20 cellular contexts compared by ENCODE assay signal in the genomic region with DNA sequence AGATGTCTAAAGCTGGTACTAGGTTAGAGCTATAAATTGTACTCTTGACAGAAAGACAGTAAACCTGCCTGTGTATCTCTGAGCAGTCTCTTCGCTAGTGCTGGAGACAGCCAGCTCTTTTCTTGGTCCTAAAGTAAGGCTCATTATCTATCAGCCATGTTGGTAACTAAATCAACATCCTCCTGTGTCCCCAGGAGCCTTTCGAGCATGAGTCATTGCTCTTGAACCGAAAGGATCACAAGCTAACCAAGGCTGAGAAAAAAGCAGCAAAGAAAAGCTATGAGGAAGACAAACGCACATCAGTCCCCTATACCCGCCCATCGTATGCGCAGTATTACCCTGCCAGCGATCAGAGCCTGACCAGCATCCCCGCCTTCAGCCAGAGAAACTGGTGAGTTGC. TPM values are rescaled to one million over a fixed set of nuclear protein-coding genes. Genes with fewer than 3 reads are reported as not detected.
DNase-seq lines count a peak whose midpoint lies in the region.
"Had no signal": no experiment of that assay in that cellular context is flagged by ENCODE, and none has a peak within 500 bp of the region (broad histone marks: within the 10 kb centered on the region; RNA-seq: fewer than 3 reads in every experiment).

No MANE protein-coding gene starts in this region.

- DNase-seq in HT1080 (ENCODE audit: low read depth) = peak; percentile 46
- peak in 5 of 61 donors; percentile 2 to 10 (median 7) for DNase-seq in caudate nucleus (lab: John Stamatoyannopoulos, UW)
- DNase-seq in mesenchymal stem cell = no peak
- no peak for DNase-seq in AG20443 (ENCODE audit: low spot score)
- DNase-seq in NCI-H510A treated with DMSO at 0.1 percent for 48 hours (lab: John Stamatoyannopoulos, UW) = no peak
- no peak for DNase-seq in GM19238 (ENCODE audit: insufficient read length, low spot score)
- no peak for DNase-seq in SW480 (ENCODE audit: low spot score)
- DNase-seq: CD4-positive, alpha-beta T cell; COR-L47; DMS 273 treated with DMSO at 0.1 percent for 48 hours; H7; NCI-H1694; NCI-H2081; NCI-H2171; NCI-H526; OCI-M1; SJCRH30; T-helper 1 cell had no signal

- H3K27me3 ChIP-seq in ACC112 (ENCODE audit: insufficient read depth, low read length) (no peaks in the 10 kb centered on the region), mesenchymal stem cell (ENCODE audit: control insufficient read depth in 1 of 2, insufficient read depth in 1 of 2, low read length in 2 of 2) (no peaks in the 10 kb centered on the region)
- H3K27me3 ChIP-seq: SJCRH30 had no signal

- H3K4ac ChIP-seq in mesenchymal stem cell (ENCODE audit: low read depth in 1 of 2, low read length in 2 of 2) = no peak overlapping the region

- H2BK5ac ChIP-seq in mesenchymal stem cell (ENCODE audit: low read depth, low read length, poor library complexity, severe bottlenecking) = no peak overlapping the region

- no peak overlapping the region for H3K4me2 ChIP-seq in mesenchymal stem cell (ENCODE audit: low read length, poor library complexity, severe bottlenecking)
- H3K4me2 ChIP-seq: A549 had no signal

- no peaks in the 10 kb centered on the region for H3K9me3 ChIP-seq in mesenchymal stem cell (ENCODE audit: control insufficient read depth, low read length)
- H3K9me3 ChIP-seq: A549 had no signal

- H3K4me1 ChIP-seq in ACC112 (ENCODE audit: control insufficient read depth, insufficient read depth, low read length, unreplicated experiment) = peaks cover 5% of the 10 kb centered on the region
- no peaks in the 10 kb centered on the region for H3K4me1 ChIP-seq in mesenchymal stem cell (ENCODE audit: control insufficient read depth, insufficient read depth, low read depth, low read length)
- H3K4me1 ChIP-seq: A549, SJCRH30 had no signal

- no peak overlapping the region for H3K4me3 ChIP-seq in ACC112 (ENCODE audit: low read depth, low read length)
- H3K4me3 ChIP-seq in mesenchymal stem cell (ENCODE audit: insufficient read depth in 1 of 2, low read depth in 1 of 2, low read length in 2 of 2) = no peak overlapping the region
- H3K4me3 ChIP-seq: A549, SJCRH30 had no signal

- no peak overlapping the region for H2AFZ ChIP-seq in ACC112 (ENCODE audit: low read length, unreplicated experiment)
- H2AFZ ChIP-seq in mesenchymal stem cell (ENCODE audit: low read depth, low read length) = no peak overlapping the region

- no peak overlapping the region for H2AK5ac ChIP-seq in mesenchymal stem cell (ENCODE audit: low read length, severe bottlenecking)

- H2BK12ac ChIP-seq in mesenchymal stem cell (ENCODE audit: low read length in 2 of 2) = no peak overlapping the region

- no peak overlapping the region for H3K18ac ChIP-seq in mesenchymal stem cell (ENCODE audit: low read depth in 1 of 2, low read length in 2 of 2)

- H3K23ac ChIP-seq in mesenchymal stem cell (ENCODE audit: low read length in 2 of 2) = no peak overlapping the region

- H3K9ac ChIP-seq in mesenchymal stem cell (ENCODE audit: low read length) = no peak overlapping the region

- no peaks in the 10 kb centered on the region for H3K79me2 ChIP-seq in ACC112 (ENCODE audit: control insufficient read depth, insufficient read depth, low read length, unreplicated experiment)

- H3K36me3 ChIP-seq in ACC112 (ENCODE audit: insufficient read depth, low read length) (peaks cover 29% of the 10 kb centered on the region), mesenchymal stem cell (ENCODE audit: control insufficient read depth in 1 of 2, insufficient read depth in 2 of 2, low read depth in 1 of 2, low read length in 2 of 2) (peaks cover 51 to 72% of the 10 kb centered on the region in 2 experiments)

- no peak overlapping the region for H2BK120ac ChIP-seq in mesenchymal stem cell (ENCODE audit: low read depth, low read length)

- H3K27ac ChIP-seq in ACC112 (ENCODE audit: low read depth, low read length) = 0 out of 2 replicates have a peak overlapping the region, but pooled peaks have one; percentile 23
- peak overlapping the region; percentile 36 for H3K27ac ChIP-seq in caudate nucleus (ENCODE audit: low read depth, low read length)
- H3K27ac ChIP-seq in mesenchymal stem cell (ENCODE audit: low read length, poor library complexity, severe bottlenecking) = peak overlapping the region; percentile 15
- H3K27ac ChIP-seq: A549, SJCRH30 had no signal

- H3K79me1 ChIP-seq in mesenchymal stem cell (replicated peaks; ENCODE audit: low read length, poor library complexity, severe bottlenecking) = peaks cover 1% of the 10 kb centered on the region

- H4K91ac ChIP-seq in mesenchymal stem cell (ENCODE audit: low read length) = no peak overlapping the region

- H3K14ac ChIP-seq in mesenchymal stem cell (ENCODE audit: low read length in 2 of 2) = no peak overlapping the region

- WGBS in mesenchymal stem cell = 91% methylated on average over 8 of the region's 9 CpGs

- H2BK15ac ChIP-seq in mesenchymal stem cell (ENCODE audit: low read depth, poor library complexity, severe bottlenecking) = no peak overlapping the region

- H4K8ac ChIP-seq in mesenchymal stem cell (ENCODE audit: low read length) = no peak overlapping the region

RNA-seq across cellular contexts. Expression of gene TEX264, which starts 25.0 kb away (rescaled TPM):
- 76.6 and 84.8 TPM in 2 replicates for total RNA-seq in HT1080 (2014; rRNA removed; shearing (Covaris generic))
- 48.7 and 59.2 TPM in 2 replicates for polyA plus RNA-seq in HT1080 (2015; cell fraction: cytosol; rRNA removed)
- 36.2 and 36.5 TPM in 2 replicates for polyA plus RNA-seq in HT1080 (2015; cell fraction: nucleus; rRNA removed)
- 36.8 TPM for polyA plus RNA-seq in mesenchymal stem cell (2013, experiment 1 of 2)
- polyA plus RNA-seq in mesenchymal stem cell (2013, experiment 2 of 2) = 37.3 TPM
